Comparison of ENCODE assay signal across 18 cellular contexts in the genomic region with DNA sequence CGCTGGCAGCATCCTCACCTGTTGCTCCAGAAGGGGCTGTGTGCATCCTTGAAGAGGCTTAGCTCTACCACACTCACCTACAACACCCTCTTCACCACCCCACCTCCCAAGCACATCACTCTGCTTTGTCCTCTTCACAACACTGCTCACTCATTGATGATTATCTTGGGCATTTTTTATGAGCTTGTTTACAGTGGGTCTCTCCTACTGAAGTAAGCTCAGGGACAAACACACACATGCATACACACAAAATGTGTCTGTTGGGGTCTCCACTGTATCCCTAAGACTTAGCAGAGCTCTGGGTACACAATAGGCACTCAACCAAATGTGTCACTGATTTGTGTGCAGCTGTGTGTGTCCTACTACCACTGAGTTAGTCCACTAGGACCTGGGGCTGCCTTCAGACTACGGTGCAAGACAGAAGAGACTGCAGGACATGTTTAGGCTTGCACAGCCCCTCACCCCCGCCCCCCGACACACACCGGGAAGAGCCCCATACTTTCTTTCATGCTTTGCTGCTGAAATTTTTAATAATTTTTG. TPM values are rescaled to one million over a fixed set of nuclear protein-coding genes. Genes with fewer than 3 reads are reported as not detected.
DNase-seq lines count a peak whose midpoint lies in the region; ATAC-seq, FAIRE-seq and TF ChIP-seq lines count a peak whose summit lies in the region.
"Had no signal": no experiment of that assay in that cellular context is flagged by ENCODE, and none has a peak within 500 bp of the region (broad histone marks: within the 10 kb centered on the region; RNA-seq: fewer than 3 reads in every experiment).

No MANE protein-coding gene starts in this region.

- no peak for TF ChIP-seq POLR2A in HepG2 (IDR thresholded peaks at IDR 0.05; ENCODE audit: insufficient read depth in 1 of 2, low read depth in 2 of 2, low read length in 2 of 2)
- no peak for TF ChIP-seq POLR2A in right lobe of liver (IDR thresholded peaks at IDR 0.05)
- TF ChIP-seq POLR2A in K562 (conservative IDR thresholded peaks at IDR 0.05): no peak

- no peaks in the 10 kb centered on the region for H3K4me1 Mint-ChIP-seq in nephron
- H3K4me1 Mint-ChIP-seq in type B pancreatic cell (ENCODE audit: unreplicated experiment): no peaks in the 10 kb centered on the region
- H3K4me1 Mint-ChIP-seq: CD4-positive, CD25-positive, alpha-beta regulatory T cell had no signal

- peak overlapping the region; percentile 4 to 64 (median 40) for H3K4me3 Mint-ChIP-seq in nephron
- H3K4me3 Mint-ChIP-seq in type B pancreatic cell: peak overlapping the region; percentile 64
- H3K4me3 Mint-ChIP-seq: CD4-positive, CD25-positive, alpha-beta regulatory T cell had no signal

- H3K4me2 ChIP-seq in HepG2 (ENCODE audit: low read depth, low read length): peak overlapping the region; percentile 60; the same call in 1 of the 2 replicates
- H3K4me2 ChIP-seq in K562 (ENCODE audit: insufficient read depth, low read length): peak overlapping the region; percentile 87

- H3K4me1 ChIP-seq in HepG2 (ENCODE audit: insufficient read depth, low read length): peaks cover 32% of the 10 kb centered on the region
- no peaks in the 10 kb centered on the region for H3K4me1 ChIP-seq in right lobe of liver
- H3K4me1 ChIP-seq in K562 (replicated peaks in 1 of 2; ENCODE audit: control insufficient read depth in 2 of 2, insufficient read depth in 2 of 2, low read length in 2 of 2): peaks cover 16 to 23% of the 10 kb centered on the region in 2 experiments; a peak in 4 of 5 replicates
- H3K4me1 ChIP-seq: BE2C had no signal

- no peak for TF ChIP-seq EP300 in HepG2 (IDR thresholded peaks at IDR 0.05; ENCODE audit: low read depth in 2 of 2, low read length in 2 of 2)
- no peak for TF ChIP-seq EP300 in HepG2 (CRISPR knock-in tag; IDR thresholded peaks at IDR 0.05; ENCODE audit: borderline replicate concordance)
- TF ChIP-seq EP300 in K562 (IDR thresholded peaks at IDR 0.05; ENCODE audit: low read length): no peak

- H3K4me3 ChIP-seq in HepG2 (replicated peaks in 1 of 3; ENCODE audit: insufficient read depth in 1 of 3, low read depth in 2 of 3, low read length in 3 of 3) (no peak overlapping the region), right lobe of liver (no peak overlapping the region), K562 (peak overlapping the region; percentile 93)

- BruUV-seq in HepG2 (replicated peaks; lab: Mats Ljungman, UMichigan) (no TSS peak), K562 (replicated peaks; lab: Mats Ljungman, UMichigan) (no TSS peak)

- no peak for ATAC-seq in HepG2
- ATAC-seq in right lobe of liver: no peak
- ATAC-seq in K562: no peak
- ATAC-seq: HCT116 had no signal

- H2AFZ ChIP-seq in HepG2 (ENCODE audit: low read length) (no peak overlapping the region), K562 (ENCODE audit: low read depth, low read length) (peak overlapping the region; percentile 70; the same call in 1 of the 2 replicates)

- TF ChIP-seq CTCF in HepG2 (CRISPR knock-in tag; IDR thresholded peaks at IDR 0.05) (no peak), right lobe of liver (IDR thresholded peaks at IDR 0.05) (no peak), K562 (IDR thresholded peaks at IDR 0.05 in 2 of 3, conservative IDR thresholded peaks at IDR 0.05 in 1 of 3; ENCODE audit: insufficient read depth in 2 of 3, low read depth in 1 of 3, low read length in 3 of 3) (no peak), nephron (IDR thresholded peaks at IDR 0.05; ENCODE audit: unreplicated experiment in 3 of 3) (no peak), type B pancreatic cell (conservative IDR thresholded peaks at IDR 0.05) (no peak), GM10248 (IDR thresholded peaks at IDR 0.05; ENCODE audit: control extremely low read depth, extremely low read depth, low read depth, missing control alignments) (no peak)

- H3K27me3 Mint-ChIP-seq in nephron (ENCODE audit: low read depth): peaks cover 11% of the 10 kb centered on the region
- peaks cover 33% of the 10 kb centered on the region for H3K27me3 Mint-ChIP-seq in type B pancreatic cell

- peaks cover 6% of the 10 kb centered on the region; the same call in 1 of the 2 replicates for H4K20me1 ChIP-seq in HepG2 (ENCODE audit: insufficient read depth, low read length)
- peaks cover 12% of the 10 kb centered on the region for H4K20me1 ChIP-seq in K562 (replicated peaks; ENCODE audit: control insufficient read depth, insufficient read depth, low read length)

- no peaks in the 10 kb centered on the region; a peak in 1 of 5 replicates for H3K27me3 ChIP-seq in HepG2 (ENCODE audit: control insufficient read depth in 1 of 2, insufficient read depth in 2 of 2, low read length in 2 of 2)
- no peaks in the 10 kb centered on the region for H3K27me3 ChIP-seq in right lobe of liver
- no peaks in the 10 kb centered on the region for H3K27me3 ChIP-seq in K562 (ENCODE audit: control insufficient read depth in 2 of 2, insufficient read depth in 2 of 2, low read length in 2 of 2)
- H3K27me3 ChIP-seq: BE2C had no signal

- H3K9ac ChIP-seq in HepG2 (ENCODE audit: insufficient read depth, low read depth, low read length) (no peak overlapping the region), K562 (ENCODE audit: insufficient read depth in 1 of 2, low read depth in 2 of 2, low read length in 2 of 2) (peak overlapping the region; percentile 70 to 79; a peak in 3 of 4 replicates)

- H3K79me2 ChIP-seq in HepG2 (ENCODE audit: insufficient read depth, low read length) (peaks cover 28% of the 10 kb centered on the region), K562 (ENCODE audit: control insufficient read depth, insufficient read depth, low read length) (peaks cover 67% of the 10 kb centered on the region)

- WGBS in HepG2 (ENCODE audit: low lambda C conversion rate): 88% methylated on average over 3 of the region's 5 CpGs
- WGBS in right lobe of liver (ENCODE audit: insufficient coverage, low coverage, low lambda C conversion rate, missing lambda C conversion rate): 34% methylated on average over 5 of the region's 5 CpGs
- 21% methylated on average over 5 of the region's 5 CpGs for WGBS in K562 (ENCODE audit: insufficient coverage, low coverage, missing lambda C conversion rate)

- FAIRE-seq in HepG2 (lab: Jason Lieb, UNC): no peak
- FAIRE-seq in K562 (lab: Jason Lieb, UNC): no peak

- in situ Hi-C loops in HepG2 (cut with HindIII; ENCODE audit: extremely low pct_ligation_motif_present, low pct_unique_long_range_greater_than_20kb): no loop called here
- in situ Hi-C loops in K562 (cut with MboI): no loop called here

- no peaks in the 10 kb centered on the region for H3K9me3 ChIP-seq in HepG2 (ENCODE audit: low read length)
- no peaks in the 10 kb centered on the region for H3K9me3 ChIP-seq in right lobe of liver
- no peaks in the 10 kb centered on the region for H3K9me3 ChIP-seq in K562 (replicated peaks; ENCODE audit: control insufficient read depth, insufficient read depth, low read depth, low read length)
- H3K9me3 ChIP-seq: BE2C had no signal

- TF ChIP-seq RAD21 in HepG2 (CRISPR knock-in tag; IDR thresholded peaks at IDR 0.05): no peak
- TF ChIP-seq RAD21 in K562 (CRISPR knock-in tag; conservative IDR thresholded peaks at IDR 0.05 in 1 of 2, IDR thresholded peaks at IDR 0.05 in 1 of 2): no peak

- H3K27ac ChIP-seq in HepG2 (ENCODE audit: extremely low read length, insufficient read depth, low read length) (no peak overlapping the region), right lobe of liver (no peak overlapping the region), K562 (ENCODE audit: extremely low read depth, low read depth, low read length) (no peak overlapping the region; the same call in 2 of the 3 replicates)

- peaks cover 2% of the 10 kb centered on the region for H3K9me1 ChIP-seq in K562 (ENCODE audit: control insufficient read depth, insufficient read depth, low read length)

- DNase-seq in HepG2 (ENCODE audit: low spot score): no peak
- no peak for DNase-seq in right lobe of liver
- DNase-seq in K562 (ENCODE audit: extremely low read depth in 1 of 4, low spot score in 3 of 4): no peak
- no peak for DNase-seq in type B pancreatic cell (ENCODE audit: extremely low spot score, unreplicated experiment)
- no peak for DNase-seq in cerebellar nuclear complex (lab: John Stamatoyannopoulos, UW)
- DNase-seq in GM10248 (ENCODE audit: extremely low spot score): no peak
- DNase-seq in activated CD4-positive, alpha-beta T cell treated with anti-CD3 and anti-CD28 coated beads, Interleukin-2, amount 50 U/mL, for 1 hour: no peak
- DNase-seq: ACHN; BE2C; C1 segment of cervical spinal cord; CD4-positive, CD25-positive, alpha-beta regulatory T cell; DMS153; DMS79; GDM1; GOT3; H7 had no signal

- POLR2A ChIA-PET in HepG2 (lab: Yijun Ruan, JAX): interaction anchor here (5.8 kb wide), 1 partner anchor 9 kb away, joined by 91 read pairs; no protein-coding TSS in a partner anchor
- POLR2A ChIA-PET in K562 (lab: Yijun Ruan, JAX): interaction anchor here (1.0 to 4.4 kb wide), 5 partner anchors 8 to 182 kb away, joined by 3 to 45 read pairs (median 3); no protein-coding TSS in a partner anchor
- POLR2A ChIA-PET in GM10248 (lab: Yijun Ruan, JAX): no interaction called here

- intact Hi-C loops in HepG2 (cut with micrococcal nuclease; ENCODE audit: unreplicated experiment): loop anchor here (10.0 kb wide), 2 partner anchors 89 to 441 kb away; no protein-coding TSS in a partner anchor
- intact Hi-C loops in right lobe of liver (cut with DNase I): no loop called here
- intact Hi-C loops in K562 (cut with micrococcal nuclease): loop anchor here (5.0 to 10.0 kb wide), 4 partner anchors 61 to 201 kb away; no protein-coding TSS in a partner anchor

- H3K9me3 Mint-ChIP-seq in nephron (peaks cover 10% of the 10 kb centered on the region), type B pancreatic cell (no peaks in the 10 kb centered on the region)

- H3K36me3 Mint-ChIP-seq in nephron (ENCODE audit: low read depth) (no peaks in the 10 kb centered on the region), type B pancreatic cell (no peaks in the 10 kb centered on the region)
- H3K36me3 Mint-ChIP-seq: CD4-positive, CD25-positive, alpha-beta regulatory T cell had no signal

- H3K36me3 ChIP-seq in HepG2 (replicated peaks in 1 of 2; ENCODE audit: control insufficient read depth in 1 of 2, insufficient read depth in 2 of 2, low read length in 2 of 2): no peaks in the 10 kb centered on the region
- no peaks in the 10 kb centered on the region for H3K36me3 ChIP-seq in right lobe of liver
- peaks cover 16% of the 10 kb centered on the region; the same call in 2 of the 3 replicates for H3K36me3 ChIP-seq in K562 (ENCODE audit: control insufficient read depth, insufficient read depth, low read length)
- H3K36me3 ChIP-seq: BE2C had no signal

- no peak overlapping the region for H3K27ac Mint-ChIP-seq in nephron
- H3K27ac Mint-ChIP-seq in type B pancreatic cell: no peak overlapping the region
- H3K27ac Mint-ChIP-seq: CD4-positive, CD25-positive, alpha-beta regulatory T cell had no signal

- CTCF ChIA-PET in HepG2 (lab: Yijun Ruan, JAX; ENCODE audit: low intra/inter-chr PET ratio, low total read pairs): no interaction called here
- CTCF ChIA-PET in K562 (lab: Yijun Ruan, JAX; ENCODE audit: low intra/inter-chr PET ratio): interaction anchor here (0.6 kb wide), 1 partner anchor 367 kb away, joined by 3 read pairs; no protein-coding TSS in a partner anchor
- CTCF ChIA-PET in GM10248 (lab: Yijun Ruan, JAX): no interaction called here

RNA-seq across cellular contexts. Expression of a gene that starts 1.3 kb away (rescaled TPM):
- 2.6 and 12.2 TPM in 2 replicates for total RNA-seq in HepG2 (2016; rRNA removed; fragmentation: Illumina TruSeq; extraction: Trizol)
- total RNA-seq in HepG2 (2016; cell fraction: cytosol; rRNA removed; fragmentation: Illumina TruSeq; extraction: Trizol; ENCODE audit: low read depth): 1.6 and 2.6 TPM in 2 replicates
- total RNA-seq in HepG2 (2016; cell fraction: insoluble cytoplasmic fraction; rRNA removed; fragmentation: Illumina TruSeq; extraction: Trizol): 2.2 and 12.5 TPM in 2 replicates
- total RNA-seq in HepG2 (2016; cell fraction: membrane; rRNA removed; fragmentation: Illumina TruSeq; extraction: Trizol): 2.0 and 2.2 TPM in 2 replicates
- total RNA-seq in HepG2 (2016; cell fraction: nucleus; rRNA removed; fragmentation: Illumina TruSeq; extraction: Trizol): 31.1 and 42.3 TPM in 2 replicates
- 63.7 and 66.2 TPM in 2 replicates for polyA plus RNA-seq in HepG2 (2011; rRNA removed)
- 7.9 and 9.9 TPM in 2 replicates for polyA plus RNA-seq in HepG2 (2011; cell fraction: cytosol; rRNA removed)
- 509 and 579 TPM in 2 replicates for polyA plus RNA-seq in HepG2 (2011; cell fraction: nucleus; rRNA removed)
- polyA plus RNA-seq in HepG2 (2012): 45.9 and 59.3 TPM in 2 replicates
- polyA plus RNA-seq in HepG2 (2016; cell fraction: cytosol; fragmentation: Illumina TruSeq; extraction: Trizol; ENCODE audit: low read depth): 0.54 and 0.57 TPM in 2 replicates
- 1.7 and 2.5 TPM in 2 replicates for polyA plus RNA-seq in HepG2 (2016; cell fraction: insoluble cytoplasmic fraction; fragmentation: Illumina TruSeq; extraction: Trizol; ENCODE audit: low read depth)
- 1.5 and 2.0 TPM in 2 replicates for polyA plus RNA-seq in HepG2 (2016; cell fraction: membrane; fragmentation: Illumina TruSeq; extraction: Trizol; ENCODE audit: low read depth)
- polyA plus RNA-seq in HepG2 (2016; cell fraction: nucleus; fragmentation: Illumina TruSeq; extraction: Trizol; ENCODE audit: insufficient read depth, low read depth): 48.8 and 52.1 TPM in 2 replicates
- polyA minus RNA-seq in HepG2 (2011; rRNA and poly(A)+ RNA removed; ENCODE audit: low replicate concordance): 115 and 431 TPM in 2 replicates
- polyA minus RNA-seq in HepG2 (2011; cell fraction: cytosol; rRNA and poly(A)+ RNA removed): 5.2 and 6.2 TPM in 2 replicates
- polyA minus RNA-seq in HepG2 (2011; cell fraction: nucleus; rRNA and poly(A)+ RNA removed): 361 and 396 TPM in 2 replicates
- total RNA-seq in right lobe of liver: 1 to 10 TPM; 1.2 to 8.4 (median 5.5) TPM
- 1,979 and 3,193 TPM in 2 replicates for total RNA-seq in K562 (2011; cell fraction: chromatin; rRNA removed; ENCODE audit: low replicate concordance)
- total RNA-seq in K562 (2011; cell fraction: nucleolus; rRNA removed): 1,194 and 1,370 TPM in 2 replicates
- total RNA-seq in K562 (2011; cell fraction: nucleoplasm; rRNA removed): 1,271 and 1,721 TPM in 2 replicates
- total RNA-seq in K562 (2014; rRNA removed): 134 and 135 TPM in 2 replicates
- total RNA-seq in K562 (2014; rRNA removed; fragmentation: Illumina TruSeq; extraction: Trizol): 134 and 136 TPM in 2 replicates
- 157 and 159 TPM in 2 replicates for total RNA-seq in K562 (2015; rRNA removed; fragmentation: Illumina TruSeq; extraction: Trizol)
- 145 and 184 TPM in 2 replicates for total RNA-seq in K562 (2021)
- polyA plus RNA-seq in K562 (2011; rRNA removed): 456 and 488 TPM in 2 replicates
- polyA plus RNA-seq in K562 (2011; cell fraction: cytosol; rRNA removed): 146 and 238 TPM in 2 replicates
- 6,895 and 10,688 TPM in 2 replicates for polyA plus RNA-seq in K562 (2011; cell fraction: nucleus; rRNA removed)
- 190 and 224 TPM in 2 replicates for polyA plus RNA-seq in K562 (2012)
- 118 and 148 TPM in 2 replicates for polyA plus RNA-seq in K562 (2014; fragmentation: Illumina TruSeq; extraction: Trizol)
- 10 to 100 TPM; 23.1 to 40.7 TPM for polyA plus RNA-seq in K562 (2014; fragmentation: Nextera tagmentation; extraction: Ambion mirVana)
- 189 and 192 TPM in 2 replicates for polyA plus RNA-seq in K562 (2014; rRNA removed)
- polyA minus RNA-seq in K562 (2011; rRNA and poly(A)+ RNA removed): 995 and 1,048 TPM in 2 replicates
- 133 and 155 TPM in 2 replicates for polyA minus RNA-seq in K562 (2011; cell fraction: cytosol; rRNA and poly(A)+ RNA removed)
- 2,871 and 2,924 TPM in 2 replicates for polyA minus RNA-seq in K562 (2011; cell fraction: nucleus; rRNA and poly(A)+ RNA removed)
- total RNA-seq in type B pancreatic cell (ENCODE audit: low replicate concordance): 5.5 and 9.9 TPM in 2 replicates
- total RNA-seq: CD4-positive, CD25-positive, alpha-beta regulatory T cell had no signal
- polyA plus RNA-seq: CD4-positive, CD25-positive, alpha-beta regulatory T cell had no signal

Comparison
In these comparisons a context has a peak if more than half of its experiments do, and no peak if none do; other contexts are left out.
1. intact Hi-C loops: an anchor here in HepG2 (10.0 kb wide) and K562 (5.0 to 10.0 kb wide); none called in right lobe of liver.